Comparison of ENCODE assay signal across 20 cellular contexts in the genomic region with DNA sequence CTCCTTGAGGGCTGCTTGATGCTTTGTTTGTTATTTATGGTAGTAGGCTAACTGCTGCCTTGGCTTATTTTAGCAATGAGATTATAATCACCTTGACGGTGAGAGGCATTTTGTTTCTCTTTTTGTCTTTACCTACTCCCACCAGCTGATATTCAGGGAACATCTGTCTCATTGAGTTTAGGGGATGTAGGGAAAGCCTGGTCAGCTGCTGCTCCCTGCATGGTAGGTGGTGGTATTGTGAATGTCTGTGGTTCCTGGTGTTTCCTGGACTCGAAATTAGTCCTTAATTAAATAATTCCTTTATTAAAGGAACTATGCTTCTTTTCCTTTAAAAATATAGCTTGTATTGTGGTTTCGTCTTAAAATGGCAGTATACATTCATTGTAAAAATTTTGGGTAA.
"Had no signal": no experiment of that assay in that cellular context is flagged by ENCODE, and none has a peak within 500 bp of the region (broad histone marks: within the 10 kb centered on the region; RNA-seq: fewer than 3 reads in every experiment).

No MANE protein-coding gene starts in this region.

- H3K36me3 ChIP-seq: ascending aorta, brain microvascular endothelial cell, gastroesophageal sphincter, neutrophil, ovary, thyroid gland had no signal

- H3K9me3 ChIP-seq: ascending aorta, gastroesophageal sphincter, neutrophil, ovary, psoas muscle, thyroid gland had no signal

- H3K27ac ChIP-seq: ascending aorta, brain microvascular endothelial cell, gastroesophageal sphincter, neutrophil, ovary, psoas muscle, thyroid gland had no signal

- H3K4me1 ChIP-seq: ascending aorta, psoas muscle, thyroid gland had no signal

- H3K4me3 ChIP-seq: ascending aorta, gastroesophageal sphincter, ovary, psoas muscle, thyroid gland had no signal

- ATAC-seq: activated CD4-positive, CD25-positive, alpha-beta regulatory T cell treated with anti-CD3 and anti-CD28 coated beads, Interleukin-2, amount 50 U/mL, for 24 hours; gastroesophageal sphincter; natural killer cell treated with Interleukin-12 subunit alpha and Interleukin-12 subunit beta and Interleukin-15 and Interleukin-18, amount 100 ng/mL, for 72 hours; psoas muscle; right cardiac atrium had no signal

- H3K27me3 ChIP-seq: ascending aorta, brain microvascular endothelial cell, gastroesophageal sphincter, neutrophil, ovary, thyroid gland had no signal

- DNase-seq: activated CD4-positive, alpha-beta memory T cell treated with anti-CD3 and anti-CD28 coated beads, Interleukin-2, amount 10 ng/mL, durations not matched to agents 7 days and 5 days; activated CD4-positive, alpha-beta T cell treated with anti-CD3 and anti-CD28 coated beads, Interleukin-2, amount 10 ng/mL, durations not matched to agents 24 days and 14 days; activated gamma-delta T cell treated with Interleukin-2 at 50 U/mL for 16 hours; activated T-cell treated with anti-CD3 and anti-CD28 coated beads for 4 hours; brain microvascular endothelial cell; caudate nucleus; effector CD8-positive, alpha-beta T cell; head of caudate nucleus; hypothalamus; ovary; psoas muscle; right cardiac atrium; stimulated activated CD4-positive, alpha-beta T cell treated with anti-CD3 and anti-CD28 coated beads, Interleukin-12 subunit alpha, Interleukin-12 subunit beta, amount 100 ng/mL, for 4 hours; substantia nigra; thyroid gland had no signal
